ENCODE assay signal across 19 cellular contexts in genomic region chr7:24494832-24495231, GRCh38.
"Had no signal": no experiment of that assay in that cellular context is flagged by ENCODE, and none has a peak within 500 bp of the region (broad histone marks: within the 10 kb centered on the region; RNA-seq: fewer than 3 reads in every experiment).

No MANE protein-coding gene starts in this region.

- H3K27ac Mint-ChIP-seq: immature natural killer cell, memory B cell, naive B cell, nephron had no signal

- H3K27me3 ChIP-seq: left lung, neutrophil, stomach had no signal

- ATAC-seq: foreskin keratinocyte, left lung, lower lobe of right lung had no signal

- H3K4me1 Mint-ChIP-seq: immature natural killer cell, naive B cell had no signal

- H3K4me1 ChIP-seq: foreskin keratinocyte, left lung, lower lobe of right lung, sigmoid colon, stomach, transverse colon had no signal

- DNase-seq: effector memory CD4-positive, alpha-beta T cell; foreskin keratinocyte; immature natural killer cell; left lung; lower lobe of right lung; naive B cell; posterior cingulate gyrus; sigmoid colon; stimulated activated CD4-positive, alpha-beta T cell treated with anti-CD3 and anti-CD28 coated beads, Interleukin-12 subunit alpha, Interleukin-12 subunit beta, amount 100 ng/mL, for 4 hours; stimulated activated naive CD4-positive, alpha-beta T cell; stomach; substantia nigra; transverse colon had no signal

- H3K36me3 Mint-ChIP-seq: memory B cell, naive B cell had no signal

- H3K36me3 ChIP-seq: left lung, lower lobe of right lung, neutrophil, sigmoid colon, stomach, thoracic aorta, transverse colon had no signal

- H3K4me3 ChIP-seq: left lung, lower lobe of right lung, sigmoid colon, skin epidermis, stomach, thoracic aorta, transverse colon had no signal

- H3K9me3 ChIP-seq: lower lobe of right lung, neutrophil, sigmoid colon, thoracic aorta, transverse colon had no signal

- H3K4me3 Mint-ChIP-seq: immature natural killer cell, memory B cell, nephron had no signal

- H3K9me3 Mint-ChIP-seq: immature natural killer cell, memory B cell had no signal

- H3K27ac ChIP-seq: epithelial cell of prostate, foreskin keratinocyte, left lung, lower lobe of right lung, neutrophil, sigmoid colon, skin epidermis, stomach, thoracic aorta, transverse colon had no signal
